ENCODE assay signal across 8 cellular contexts in the genomic region with DNA sequence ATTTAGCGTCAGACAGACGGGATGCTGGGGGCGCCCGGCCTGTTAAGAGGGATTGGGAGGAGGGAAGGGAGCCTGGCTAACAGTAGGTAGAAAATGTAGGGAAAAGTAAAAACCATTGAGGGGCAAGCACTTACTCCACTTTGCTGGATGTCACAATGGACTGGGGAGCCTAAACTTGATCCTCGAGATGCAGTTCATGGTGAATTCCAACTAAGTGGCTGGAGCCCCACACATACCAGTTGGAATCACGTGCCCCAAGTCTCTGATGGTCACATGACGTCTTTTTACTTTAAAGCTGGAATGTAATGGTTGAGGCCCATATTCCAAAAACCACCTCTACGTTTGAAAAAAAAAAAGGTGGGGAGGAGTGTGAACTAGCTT. TPM values are rescaled to one million over a fixed set of nuclear protein-coding genes. Genes with fewer than 3 reads are reported as not detected.
DNase-seq lines count a peak whose midpoint lies in the region; ATAC-seq, FAIRE-seq and TF ChIP-seq lines count a peak whose summit lies in the region.

No MANE protein-coding gene starts in this region.

- H3K9me1 ChIP-seq in keratinocyte (ENCODE audit: control insufficient read depth, extremely low read depth, insufficient read depth, low read length): no peaks in the 10 kb centered on the region

- WGBS in HUES64: under 1% methylated on average over 5 of the region's 8 CpGs

- FAIRE-seq in keratinocyte (lab: Jason Lieb, UNC): no peak

- intact Hi-C loops in breast epithelium (cut with DNase I; ENCODE audit: low total_unique reads): no loop called here

- DNase-seq in breast epithelium (ENCODE audit: low spot score in 2 of 2) (no peak), keratinocyte (ENCODE audit: low read depth, low spot score) (no peak), GM10266 (ENCODE audit: extremely low spot score) (no peak), NCI-H774 (lab: John Stamatoyannopoulos, UW) (no peak), NCI-H1436 treated with DMSO at 0.1 percent for 48 hours (lab: John Stamatoyannopoulos, UW) (no peak)

- H3K9me3 ChIP-seq in HUES64 (ENCODE audit: insufficient read depth, low read depth, low read length) (no peaks in the 10 kb centered on the region), breast epithelium (no peaks in the 10 kb centered on the region), keratinocyte (ENCODE audit: control insufficient read depth, low read depth, low read length) (no peaks in the 10 kb centered on the region)

- dilution Hi-C loops in keratinocyte (cut with MboI; ENCODE audit: extremely low pct_ligation_motif_present, low sequenced_read_pairs): no loop called here

- H3K9ac ChIP-seq in HUES64 (ENCODE audit: low read depth, low read length) (peak overlapping the region; percentile 85), keratinocyte (ENCODE audit: control insufficient read depth, extremely low read depth, insufficient read depth, low read length) (peak overlapping the region; percentile 93)

- H3K4me3 ChIP-seq in HUES64 (ENCODE audit: low read length): peak overlapping the region; percentile 82
- peak overlapping the region; percentile 56 to 75 (median 64) for H3K4me3 ChIP-seq in breast epithelium
- peak overlapping the region; percentile 62 to 81 (median 80) for H3K4me3 ChIP-seq in keratinocyte (ENCODE audit: control insufficient read depth in 2 of 3, extremely low read depth in 1 of 3, insufficient read depth in 2 of 3, low read depth in 1 of 3, low read length in 3 of 3)

- H2AFZ ChIP-seq in keratinocyte (ENCODE audit: control insufficient read depth, low read length): no peak overlapping the region

- H4K20me1 ChIP-seq in keratinocyte (ENCODE audit: control insufficient read depth, extremely low read depth, insufficient read depth, low read length): no peaks in the 10 kb centered on the region

- H3K27ac ChIP-seq in HUES64 (ENCODE audit: low read depth, low read length) (no peak overlapping the region), breast epithelium (peak overlapping the region; percentile 87 to 94), keratinocyte (ENCODE audit: control insufficient read depth, insufficient read depth, low read length) (peak overlapping the region; percentile 88), temporal lobe (ENCODE audit: low read depth, low read length) (peak overlapping the region; percentile 64)

- no peak for TF ChIP-seq POLR2A in breast epithelium (IDR thresholded peaks at IDR 0.05)

- peaks cover 56% of the 10 kb centered on the region for H3K79me2 ChIP-seq in keratinocyte (ENCODE audit: control insufficient read depth, insufficient read depth, low read length)

- H3K27me3 ChIP-seq in HUES64 (ENCODE audit: insufficient read depth, low read length) (no peaks in the 10 kb centered on the region), breast epithelium (peaks cover 0 to 66% of the 10 kb centered on the region in 2 donors), keratinocyte (ENCODE audit: control insufficient read depth, extremely low read depth, insufficient read depth, low read length) (peaks cover 24% of the 10 kb centered on the region)

- H3K36me3 ChIP-seq in HUES64 (ENCODE audit: insufficient read depth, low read length) (no peaks in the 10 kb centered on the region), breast epithelium (no peaks in the 10 kb centered on the region), keratinocyte (ENCODE audit: control insufficient read depth in 2 of 2, extremely low read depth in 1 of 2, insufficient read depth in 2 of 2, low read length in 2 of 2) (no peaks in the 10 kb centered on the region)

- H3K4me1 ChIP-seq in HUES64 (ENCODE audit: insufficient read depth, low read length) (peaks cover 10% of the 10 kb centered on the region; the same call in 1 of the 2 replicates), breast epithelium (no peaks in the 10 kb centered on the region), keratinocyte (ENCODE audit: control insufficient read depth, extremely low read depth, insufficient read depth, low read length) (peaks cover 20% of the 10 kb centered on the region)

- TF ChIP-seq CTCF in breast epithelium (IDR thresholded peaks at IDR 0.05): no peak
- no peak for TF ChIP-seq CTCF in keratinocyte (optimal IDR thresholded peaks at IDR 0.05 in 1 of 3, IDR thresholded peaks at IDR 0.05 in 1 of 3, conservative IDR thresholded peaks at IDR 0.05 in 1 of 3; ENCODE audit: extremely low read depth in 1 of 3, insufficient read depth in 2 of 3, low read length in 3 of 3)
- no peak for TF ChIP-seq CTCF in GM10266 (IDR thresholded peaks at IDR 0.05; ENCODE audit: control insufficient read depth, insufficient read depth, low read depth, missing control alignments)

- H3K4me2 ChIP-seq in keratinocyte (ENCODE audit: control insufficient read depth, extremely low read depth, insufficient read depth, low read depth, low read length): peak overlapping the region; percentile 76

- no peak for ATAC-seq in GM19463 (IDR thresholded peaks at IDR 0.05; ENCODE audit: unreplicated experiment)

RNA-seq across cellular contexts. Expression of a gene that starts 1.5 kb away (rescaled TPM):
- polyA plus RNA-seq in HUES64 (2013, experiment 1 of 2): 84.5 TPM
- 92.4 TPM for polyA plus RNA-seq in HUES64 (2013, experiment 2 of 2)
- total RNA-seq in breast epithelium (10 to 100 TPM; 64.6 to 79.5 (median 69.4) TPM), temporal lobe (83.6 TPM)
- polyA plus RNA-seq in keratinocyte: 278 to 457 TPM (median 317 TPM) in 3 replicates
- polyA plus RNA-seq in keratinocyte (2011; ENCODE audit: low read depth): 370 TPM
- 248 and 484 TPM in 2 replicates for polyA plus RNA-seq in keratinocyte (2011; cell fraction: cytosol; rRNA removed)
- polyA plus RNA-seq in keratinocyte (2011; cell fraction: nucleus; rRNA removed): 341 and 411 TPM in 2 replicates
- polyA plus RNA-seq in keratinocyte (2012; ENCODE audit: low replicate concordance): 267 and 275 TPM in 2 replicates
- polyA minus RNA-seq in keratinocyte: 65.0 to 439 TPM (median 288 TPM) in 3 replicates
- 206 TPM for polyA minus RNA-seq in keratinocyte (2011; cell fraction: cytosol; rRNA and poly(A)+ RNA removed)
- polyA minus RNA-seq in keratinocyte (2011; cell fraction: nucleus; rRNA and poly(A)+ RNA removed): 210 and 409 TPM in 2 replicates
